ENCODE assay signal across 26 cellular contexts in genomic region chr12:53959314-53959713, GRCh38. TPM values are rescaled to one million over a fixed set of nuclear protein-coding genes. Genes with fewer than 3 reads are reported as not detected.
DNase-seq lines count a peak whose midpoint lies in the region; ATAC-seq and TF ChIP-seq lines count a peak whose summit lies in the region.
"Had no signal": no experiment of that assay in that cellular context is flagged by ENCODE, and none has a peak within 500 bp of the region (broad histone marks: within the 10 kb centered on the region; RNA-seq: fewer than 3 reads in every experiment).

No MANE protein-coding gene starts in this region.

- H3K4me1 ChIP-seq in HEK293 (ENCODE audit: control insufficient read depth, insufficient read depth, low read length), result peaks cover 17% of the 10 kb centered on the region
- H3K4me1 ChIP-seq in iPS-15b (ENCODE audit: control insufficient read depth, insufficient read depth, low read length), result no peaks in the 10 kb centered on the region

- no peak overlapping the region for H3K4me3 Mint-ChIP-seq in activated T-cell treated with anti-CD3 and anti-CD28 coated beads, Interleukin-2, amount 50 U/mL, for 72 hours
- H3K4me3 Mint-ChIP-seq in activated T-cell treated with anti-CD3 and anti-CD28 coated beads, Interleukin-2, amount 50 U/mL, for 24 hours, result no peak overlapping the region
- no peak overlapping the region for H3K4me3 Mint-ChIP-seq in immature natural killer cell
- H3K4me3 Mint-ChIP-seq: CD4-positive, alpha-beta T cell; H9; HFFc6 had no signal

- peaks cover 85% of the 10 kb centered on the region for H3K27me3 Mint-ChIP-seq in activated T-cell treated with anti-CD3 and anti-CD28 coated beads, Interleukin-2, amount 50 U/mL, for 72 hours (ENCODE audit: low read depth)
- H3K27me3 Mint-ChIP-seq in activated T-cell treated with anti-CD3 and anti-CD28 coated beads, Interleukin-2, amount 50 U/mL, for 24 hours, result peaks cover 93% of the 10 kb centered on the region
- peaks cover 57 to 79% (median 74%) of the 10 kb centered on the region in 3 donors for H3K27me3 Mint-ChIP-seq in immature natural killer cell (ENCODE audit: low read depth in 3 of 3)

- no peaks in the 10 kb centered on the region for H3K36me3 Mint-ChIP-seq in activated T-cell treated with anti-CD3 and anti-CD28 coated beads, Interleukin-2, amount 50 U/mL, for 72 hours (ENCODE audit: insufficient read depth in 2 of 2)
- no peaks in the 10 kb centered on the region for H3K36me3 Mint-ChIP-seq in activated T-cell treated with anti-CD3 and anti-CD28 coated beads, Interleukin-2, amount 50 U/mL, for 24 hours (ENCODE audit: low read depth)
- peaks cover 0 to 7% (median 0%) of the 10 kb centered on the region in 3 donors for H3K36me3 Mint-ChIP-seq in immature natural killer cell

- POLR2A ChIA-PET in HEK293 (lab: Yijun Ruan, JAX), result no interaction called here

- H3K9me3 Mint-ChIP-seq in activated T-cell treated with anti-CD3 and anti-CD28 coated beads, Interleukin-2, amount 50 U/mL, for 72 hours, result no peaks in the 10 kb centered on the region
- H3K9me3 Mint-ChIP-seq in activated T-cell treated with anti-CD3 and anti-CD28 coated beads, Interleukin-2, amount 50 U/mL, for 24 hours, result no peaks in the 10 kb centered on the region
- H3K9me3 Mint-ChIP-seq in immature natural killer cell, result peaks cover 0 to 14% (median under 1%) of the 10 kb centered on the region in 6 donors
- H3K9me3 Mint-ChIP-seq: CD4-positive, alpha-beta T cell; HFFc6 had no signal

- H3K9me3 ChIP-seq in HEK293 (ENCODE audit: control insufficient read depth, insufficient read depth, low read depth, low read length), result no peaks in the 10 kb centered on the region
- no peaks in the 10 kb centered on the region for H3K9me3 ChIP-seq in iPS-15b (ENCODE audit: control insufficient read depth, insufficient read depth, low read length)
- H3K9me3 ChIP-seq: A549, BE2C had no signal

- no peak overlapping the region for H3K4me3 ChIP-seq in HEK293 (ENCODE audit: low read depth, low read length)
- H3K4me3 ChIP-seq in iPS-15b (ENCODE audit: low read depth, low read length), result peak overlapping the region; percentile 13
- H3K4me3 ChIP-seq: A549; BLaER1 treated with 17β-estradiol and CSF1 and Interleukin-3, amounts not matched to agents 10 nM and 100 nM; GM12878; GM23248 had no signal

- CTCF ChIA-PET in HEK293 (lab: Yijun Ruan, JAX), result interaction anchor here (0.8 to 1.1 kb wide), 2 partner anchors 168 to 202 kb away, joined by 4 to 8 read pairs; no protein-coding TSS in a partner anchor

- H3K9ac ChIP-seq in iPS-15b (ENCODE audit: low read depth, low read length), result no peak overlapping the region
- H3K9ac ChIP-seq: BLaER1 treated with 17β-estradiol and CSF1 and Interleukin-3, amounts not matched to agents 10 nM and 100 nM; GM23248 had no signal

- H3K36me3 ChIP-seq in HEK293 (ENCODE audit: control insufficient read depth in 2 of 2, insufficient read depth in 1 of 2, low read length in 2 of 2), result peaks cover 0 to 8% of the 10 kb centered on the region in 2 experiments; a peak in 1 of 3 replicates
- H3K36me3 ChIP-seq in iPS-15b (ENCODE audit: control insufficient read depth, insufficient read depth, low read length), result no peaks in the 10 kb centered on the region
- H3K36me3 ChIP-seq: BE2C; BLaER1 treated with 17β-estradiol and CSF1 and Interleukin-3, amounts not matched to agents 10 nM and 100 nM had no signal

- no peak for DNase-seq in activated T-cell treated with anti-CD3 and anti-CD28 coated beads, Interleukin-2, amount 50 U/mL, for 72 hours
- DNase-seq in activated T-cell treated with anti-CD3 and anti-CD28 coated beads, Interleukin-2, amount 50 U/mL, for 24 hours, result no peak
- DNase-seq in immature natural killer cell (no peak), islet precursor cell (no peak), germinal center (ENCODE audit: low spot score) (no peak)
- DNase-seq: 8988T; ACHN; AML-193; BE2C; CD4-positive, alpha-beta T cell; CD8-positive, alpha-beta memory T cell; DMS 273 treated with DMSO at 0.1 percent for 48 hours; DMS79; EL; GDM1; GM23248; H9; HFFc6 had no signal

- H3K27ac ChIP-seq in HEK293 (ENCODE audit: extremely low read depth, low read depth, low read length), result no peak overlapping the region
- H3K27ac ChIP-seq: A549; BLaER1 treated with 17β-estradiol and CSF1 and Interleukin-3, amounts not matched to agents 10 nM and 100 nM; GM23248 had no signal

- no peak for ATAC-seq in activated T-cell treated with anti-CD3 and anti-CD28 coated beads, Interleukin-2, amount 50 U/mL, for 72 hours (replicated peaks in 1 of 2)
- ATAC-seq: A549, GM12878, HCT116 had no signal

- H3K27ac Mint-ChIP-seq in activated T-cell treated with anti-CD3 and anti-CD28 coated beads, Interleukin-2, amount 50 U/mL, for 72 hours, result peak overlapping the region; percentile 31
- no peak overlapping the region for H3K27ac Mint-ChIP-seq in activated T-cell treated with anti-CD3 and anti-CD28 coated beads, Interleukin-2, amount 50 U/mL, for 24 hours
- no peak overlapping the region for H3K27ac Mint-ChIP-seq in immature natural killer cell
- H3K27ac Mint-ChIP-seq: CD14-positive monocyte; CD4-positive, alpha-beta T cell; H9; HFFc6 had no signal

- peaks cover 40% of the 10 kb centered on the region for H3K4me1 Mint-ChIP-seq in activated T-cell treated with anti-CD3 and anti-CD28 coated beads, Interleukin-2, amount 50 U/mL, for 72 hours (ENCODE audit: low read depth)
- peaks cover 22% of the 10 kb centered on the region for H3K4me1 Mint-ChIP-seq in activated T-cell treated with anti-CD3 and anti-CD28 coated beads, Interleukin-2, amount 50 U/mL, for 24 hours (ENCODE audit: low read depth)
- peaks cover 24 to 42% of the 10 kb centered on the region in 2 donors for H3K4me1 Mint-ChIP-seq in immature natural killer cell

- H3K27me3 ChIP-seq in iPS-15b (ENCODE audit: control insufficient read depth, insufficient read depth, low read length), result peaks cover 99% of the 10 kb centered on the region

- TF ChIP-seq CTCF in HEK293 (tag by site-specific recombination; IDR thresholded peaks at IDR 0.05), result no peak

TF ChIP-seq in HEK293, 187 proteins besides CTCF, POLR2A, EP300 and RAD21:
- TF ChIP-seq PRDM10 (tag by site-specific recombination; IDR thresholded peaks at IDR 0.05), result peak; percentile 96
- TF ChIP-seq OVOL3 (tag by site-specific recombination; IDR thresholded peaks at IDR 0.05), result no peak

RNA-seq across cellular contexts. Expression of gene HOXC12, which starts 4.6 kb away (rescaled TPM):
- total RNA-seq in activated T-cell treated with anti-CD3 and anti-CD28 coated beads, Interleukin-2, amount 50 U/mL, for 72 hours, result not detected
- polyA plus RNA-seq in immature natural killer cell, result not detected
- total RNA-seq: CD4-positive, alpha-beta T cell; CD8-positive, alpha-beta memory T cell; GM12878; GM23248; H4; H9; HFFc6 had no signal
- polyA plus RNA-seq: A549; CD14-positive monocyte; CD8-positive, alpha-beta memory T cell; GM12878; GM23248 had no signal

RNA-seq across cellular contexts. Expression of gene HOXC11, which starts 13.6 kb away (rescaled TPM):
- total RNA-seq in activated T-cell treated with anti-CD3 and anti-CD28 coated beads, Interleukin-2, amount 50 U/mL, for 72 hours, result not detected
- not detected for polyA plus RNA-seq in immature natural killer cell
- total RNA-seq: CD4-positive, alpha-beta T cell; CD8-positive, alpha-beta memory T cell; GM12878; GM23248; H9 had no signal
- polyA plus RNA-seq: CD14-positive monocyte; CD8-positive, alpha-beta memory T cell; GM12878; GM23248 had no signal

RNA-seq across cellular contexts. Expression of gene HOTAIR, which starts 15.4 kb away (rescaled TPM):
- total RNA-seq in activated T-cell treated with anti-CD3 and anti-CD28 coated beads, Interleukin-2, amount 50 U/mL, for 72 hours, result not detected
- not detected for polyA plus RNA-seq in immature natural killer cell
- total RNA-seq: CD4-positive, alpha-beta T cell; CD8-positive, alpha-beta memory T cell; GM12878; GM23248; H9 had no signal
- polyA plus RNA-seq: CD14-positive monocyte; CD8-positive, alpha-beta memory T cell; GM12878; GM23248 had no signal

RNA-seq across cellular contexts. Expression of gene HOXC13, which starts 20.7 kb away (rescaled TPM):
- total RNA-seq in activated T-cell treated with anti-CD3 and anti-CD28 coated beads, Interleukin-2, amount 50 U/mL, for 72 hours, result not detected
- polyA plus RNA-seq in immature natural killer cell, result not detected
- total RNA-seq: CD4-positive, alpha-beta T cell; CD8-positive, alpha-beta memory T cell; GM12878; GM23248; H9; HFFc6 had no signal
- polyA plus RNA-seq: CD14-positive monocyte; CD8-positive, alpha-beta memory T cell; GM12878; GM23248 had no signal

RNA-seq across cellular contexts. Expression of gene HOXC10, which starts 25.6 kb away (rescaled TPM):
- not detected for total RNA-seq in activated T-cell treated with anti-CD3 and anti-CD28 coated beads, Interleukin-2, amount 50 U/mL, for 72 hours
- not detected for polyA plus RNA-seq in immature natural killer cell
- total RNA-seq: CD4-positive, alpha-beta T cell; CD8-positive, alpha-beta memory T cell; GM23248; H9 had no signal
- polyA plus RNA-seq: CD14-positive monocyte; CD8-positive, alpha-beta memory T cell; GM12878; GM23248 had no signal
